1 cellular context compared by ENCODE assay signal in genomic region chr19:5829567-5830315, GRCh38.
A peak's percentile ranks its signal among the peaks of the same experiment; 100 is the strongest.
TF ChIP-seq lines count a peak whose summit lies in the region.

No MANE protein-coding gene starts in this region.

TF ChIP-seq in H1, 55 proteins besides CTCF, POLR2A, EP300 and RAD21:
- TF ChIP-seq HDAC2 (IDR thresholded peaks at IDR 0.05; ENCODE audit: borderline replicate concordance in 1 of 2, low read depth in 2 of 2, low read length in 2 of 2) (peak in 1 of 2 experiments; percentile 94; a peak in 2 of 4 replicates), KDM1A (IDR thresholded peaks at IDR 0.05; ENCODE audit: borderline replicate concordance, low read length) (peak; percentile 97), MAFK (IDR thresholded peaks at IDR 0.05; ENCODE audit: low read depth, low read length) (no peak)
